12 cellular contexts compared by ENCODE assay signal in the genomic region with DNA sequence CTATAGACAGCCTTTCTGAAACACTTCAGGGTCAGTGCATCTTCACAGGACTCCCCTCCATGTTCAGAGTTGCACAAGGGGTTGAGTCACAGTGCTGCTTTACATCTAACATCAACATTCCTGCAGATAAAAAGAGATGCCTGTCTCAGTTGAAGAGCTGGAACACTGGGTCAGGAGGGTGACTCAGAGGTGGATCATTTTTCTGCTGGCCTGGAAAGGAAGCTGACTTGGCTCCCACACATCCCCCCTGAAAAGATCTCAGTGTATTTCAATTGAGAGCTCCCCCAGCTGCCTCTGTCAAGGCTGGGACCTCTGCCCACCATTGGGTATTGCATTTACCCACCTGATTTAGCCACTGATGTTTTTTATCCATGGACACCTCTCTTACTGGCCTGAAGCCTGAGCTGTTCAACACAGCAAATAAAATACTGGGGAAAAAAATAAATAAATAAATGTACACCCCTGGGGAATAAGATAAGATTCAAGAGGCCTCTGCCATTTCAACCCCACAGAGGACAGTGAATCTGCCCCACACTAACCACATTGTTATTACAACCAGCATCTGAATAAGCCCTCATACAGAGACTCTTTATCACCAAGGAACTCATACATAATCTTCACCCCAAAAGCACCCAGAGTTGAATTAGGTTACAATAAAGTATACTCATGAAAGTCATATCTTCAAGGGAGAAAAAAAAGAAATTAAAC.
A peak's percentile ranks its signal among the peaks of the same experiment; 100 is the strongest.
DNase-seq lines count a peak whose midpoint lies in the region; ATAC-seq and TF ChIP-seq lines count a peak whose summit lies in the region.
"Had no signal": no experiment of that assay in that cellular context is flagged by ENCODE, and none has a peak within 500 bp of the region (broad histone marks: within the 10 kb centered on the region; RNA-seq: fewer than 3 reads in every experiment).

No MANE protein-coding gene starts in this region.

- no peak for ATAC-seq in GM21576 (IDR thresholded peaks at IDR 0.05; ENCODE audit: unreplicated experiment)
- ATAC-seq: CD8-positive, alpha-beta T cell; stimulated activated naive CD8-positive, alpha-beta T cell treated with anti-CD3 and anti-CD28 coated beads, Interleukin-15, Interleukin-2, amounts not matched to agents 100 U/mL and 50 U/mL, for 24 hours had no signal

- TF ChIP-seq CTCF in AG09309 (IDR thresholded peaks at IDR 0.05; ENCODE audit: control insufficient read depth, insufficient read depth, low read depth, low read length, missing control alignments) = no peak

- DNase-seq in AG09309 (ENCODE audit: low read depth) (peak; percentile 87), NCI-H460 (ENCODE audit: extremely low read depth, low read depth) (peak; percentile 89), dermis microvascular lymphatic vessel endothelial cell (ENCODE audit: low read depth in 2 of 2) (peak; percentile 22 to 88), lung microvascular endothelial cell (ENCODE audit: low read depth in 2 of 2) (peak; percentile 67 to 98), NCI-H2107 treated with DMSO at 0.1 percent for 48 hours (lab: John Stamatoyannopoulos, UW; ENCODE audit: unreplicated experiment) (no peak), SHP77 (lab: John Stamatoyannopoulos, UW) (no peak)
- DNase-seq in stimulated activated naive CD4-positive, alpha-beta T cell (lab: John Stamatoyannopoulos, UW) = no peak
- DNase-seq: activated CD4-positive, alpha-beta T cell treated with anti-CD3 and anti-CD28 coated beads for 48 hours; CD8-positive, alpha-beta T cell; KBM-7; stimulated activated naive CD8-positive, alpha-beta T cell treated with anti-CD3 and anti-CD28 coated beads, Interleukin-15, Interleukin-2, amounts not matched to agents 100 U/mL and 50 U/mL, for 24 hours had no signal

- no peak overlapping the region for H3K4me3 ChIP-seq in AG09309 (ENCODE audit: control insufficient read depth, low read depth, low read length)

Comparison
In these comparisons a context has a peak if more than half of its experiments do, and no peak if none do; other contexts are left out.
1. DNase-seq: peak in AG09309 (single experiment), NCI-H460 (single experiment), dermis microvascular lymphatic vessel endothelial cell (2 of 2) and lung microvascular endothelial cell (2 of 2); none in NCI-H2107 treated with DMSO at 0.1 percent for 48 hours (single experiment), stimulated activated naive CD4-positive, alpha-beta T cell (0 of 6) and SHP77 (0 of 2).